ENCODE assay signal across 7 cellular contexts in genomic region chr2:101120124-101120996, GRCh38. TPM values are rescaled to one million over a fixed set of nuclear protein-coding genes. Genes with fewer than 3 reads are reported as not detected.
DNase-seq lines count a peak whose midpoint lies in the region; ATAC-seq, FAIRE-seq and TF ChIP-seq lines count a peak whose summit lies in the region.

No MANE protein-coding gene starts in this region.

- peak; percentile 65 for ATAC-seq in thoracic aorta (ENCODE audit: insufficient number of reproducible peaks, low FRiP score, low read depth)
- ATAC-seq in HG02798 (IDR thresholded peaks at IDR 0.05; ENCODE audit: poor library complexity, unreplicated experiment) = no peak
- no peak for ATAC-seq in GM19467 (IDR thresholded peaks at IDR 0.05; ENCODE audit: unreplicated experiment)

- no peak overlapping the region for H3K27ac Mint-ChIP-seq in astrocyte (ENCODE audit: unreplicated experiment)

- H3K9me1 ChIP-seq in keratinocyte (ENCODE audit: control insufficient read depth, extremely low read depth, insufficient read depth, low read length) = no peaks in the 10 kb centered on the region

- H3K27ac ChIP-seq in astrocyte (ENCODE audit: low read depth, low read length) = no peak overlapping the region
- peak overlapping the region; percentile 58 for H3K27ac ChIP-seq in keratinocyte (ENCODE audit: control insufficient read depth, insufficient read depth, low read length)
- peak overlapping the region; percentile 81 to 82 for H3K27ac ChIP-seq in thoracic aorta

- no peak overlapping the region for H3K4me3 Mint-ChIP-seq in astrocyte (ENCODE audit: unreplicated experiment)

- peak overlapping the region; percentile 8 for H3K4me2 ChIP-seq in astrocyte (ENCODE audit: low read length)
- H3K4me2 ChIP-seq in keratinocyte (ENCODE audit: control insufficient read depth, extremely low read depth, insufficient read depth, low read depth, low read length) = peak overlapping the region; percentile 58

- H3K9me3 ChIP-seq in astrocyte (ENCODE audit: insufficient read depth, low read depth, low read length) (no peaks in the 10 kb centered on the region), keratinocyte (ENCODE audit: control insufficient read depth, low read depth, low read length) (no peaks in the 10 kb centered on the region), thoracic aorta (no peaks in the 10 kb centered on the region)

- H3K4me3 ChIP-seq in LNCaP clone FGC (ENCODE audit: low read depth, low read length) (no peak overlapping the region), astrocyte (ENCODE audit: insufficient read depth, low read depth, low read length) (no peak overlapping the region), keratinocyte (ENCODE audit: control insufficient read depth in 2 of 3, extremely low read depth in 1 of 3, insufficient read depth in 2 of 3, low read depth in 1 of 3, low read length in 3 of 3) (peak overlapping the region in 1 of 3 experiments; percentile 11), thoracic aorta (no peak overlapping the region)

- peaks cover 16% of the 10 kb centered on the region for H3K4me1 Mint-ChIP-seq in astrocyte (ENCODE audit: low read depth, unreplicated experiment)

- peaks cover 2% of the 10 kb centered on the region for H3K36me3 Mint-ChIP-seq in astrocyte (ENCODE audit: low read depth, unreplicated experiment)

- TF ChIP-seq CTCF in LNCaP clone FGC (IDR thresholded peaks at IDR 0.05; ENCODE audit: control insufficient read depth, extremely low read depth, insufficient read depth) (no peak), astrocyte (IDR thresholded peaks at IDR 0.05; ENCODE audit: insufficient read depth, low read depth, low read length) (no peak), keratinocyte (optimal IDR thresholded peaks at IDR 0.05 in 1 of 3, IDR thresholded peaks at IDR 0.05 in 1 of 3, conservative IDR thresholded peaks at IDR 0.05 in 1 of 3; ENCODE audit: extremely low read depth in 1 of 3, insufficient read depth in 2 of 3, low read length in 3 of 3) (no peak), thoracic aorta (IDR thresholded peaks at IDR 0.05) (no peak)

- DNase-seq in LNCaP clone FGC (ENCODE audit: low read depth) = peak; percentile 95
- peak; percentile 12 for DNase-seq in astrocyte (ENCODE audit: low read depth)
- DNase-seq in keratinocyte (ENCODE audit: low read depth, low spot score) = peak; percentile 85
- peak; percentile 85 for DNase-seq in thoracic aorta (ENCODE audit: low spot score)
- no peak for DNase-seq in T-helper 9 cell

- H3K9ac ChIP-seq in astrocyte (ENCODE audit: low read length) (no peak overlapping the region), keratinocyte (ENCODE audit: control insufficient read depth, extremely low read depth, insufficient read depth, low read length) (peak overlapping the region; percentile 20)

- H3K27me3 ChIP-seq in astrocyte (ENCODE audit: insufficient read depth, low read length) = peaks cover 7% of the 10 kb centered on the region
- H3K27me3 ChIP-seq in keratinocyte (ENCODE audit: control insufficient read depth, extremely low read depth, insufficient read depth, low read length) = no peaks in the 10 kb centered on the region
- no peaks in the 10 kb centered on the region for H3K27me3 ChIP-seq in thoracic aorta (replicated peaks; ENCODE audit: insufficient read depth)

- H3K36me3 ChIP-seq in astrocyte (ENCODE audit: insufficient read depth, low read length) (no peaks in the 10 kb centered on the region), keratinocyte (ENCODE audit: control insufficient read depth in 2 of 2, extremely low read depth in 1 of 2, insufficient read depth in 2 of 2, low read length in 2 of 2) (peaks cover 0 to 2% of the 10 kb centered on the region in 2 experiments), thoracic aorta (no peaks in the 10 kb centered on the region)

- H4K20me1 ChIP-seq in astrocyte (ENCODE audit: insufficient read depth, low read length) (no peaks in the 10 kb centered on the region), keratinocyte (ENCODE audit: control insufficient read depth, extremely low read depth, insufficient read depth, low read length) (no peaks in the 10 kb centered on the region)

- dilution Hi-C loops in keratinocyte (cut with MboI; ENCODE audit: extremely low pct_ligation_motif_present, low sequenced_read_pairs) = no loop called here

- H3K79me2 ChIP-seq in astrocyte (ENCODE audit: insufficient read depth, low read length) (no peaks in the 10 kb centered on the region), keratinocyte (ENCODE audit: control insufficient read depth, insufficient read depth, low read length) (peaks cover 53% of the 10 kb centered on the region)

- FAIRE-seq in astrocyte (lab: Jason Lieb, UNC) (no peak), keratinocyte (lab: Jason Lieb, UNC) (peak; percentile 61)

- peaks cover 3% of the 10 kb centered on the region for H3K27me3 Mint-ChIP-seq in astrocyte (ENCODE audit: low read depth, unreplicated experiment)

- H3K9me3 Mint-ChIP-seq in astrocyte (ENCODE audit: unreplicated experiment) = no peaks in the 10 kb centered on the region

- no peak overlapping the region for H2AFZ ChIP-seq in astrocyte (ENCODE audit: low read depth, low read length)
- H2AFZ ChIP-seq in keratinocyte (ENCODE audit: control insufficient read depth, low read length) = no peak overlapping the region

- peaks cover 23% of the 10 kb centered on the region for H3K4me1 ChIP-seq in astrocyte (ENCODE audit: insufficient read depth, low read length)
- H3K4me1 ChIP-seq in keratinocyte (ENCODE audit: control insufficient read depth, extremely low read depth, insufficient read depth, low read length) = peaks cover 48% of the 10 kb centered on the region
- H3K4me1 ChIP-seq in thoracic aorta (ENCODE audit: control insufficient read depth in 1 of 2, low read depth in 2 of 2) = peaks cover 50 to 56% of the 10 kb centered on the region in 2 donors

RNA-seq across cellular contexts. Expression of gene TBC1D8, which starts 30.8 kb away (rescaled TPM):
- total RNA-seq in astrocyte (1.9 and 2.4 TPM in 2 replicates), thoracic aorta (10 to 100 TPM; 47.4 to 62.0 TPM)
- polyA plus RNA-seq in keratinocyte = 10.4 to 13.8 TPM (median 12.6 TPM) in 3 replicates
- 14.3 TPM for polyA plus RNA-seq in keratinocyte (2011; ENCODE audit: low read depth)
- 5.1 and 6.1 TPM in 2 replicates for polyA plus RNA-seq in keratinocyte (2011; cell fraction: cytosol; rRNA removed)
- polyA plus RNA-seq in keratinocyte (2011; cell fraction: nucleus; rRNA removed) = 46.9 and 56.0 TPM in 2 replicates
- polyA plus RNA-seq in keratinocyte (2012; ENCODE audit: low replicate concordance) = 7.2 and 16.5 TPM in 2 replicates
- polyA minus RNA-seq in keratinocyte = 13.5 to 33.2 TPM (median 21.9 TPM) in 3 replicates
- polyA minus RNA-seq in keratinocyte (2011; cell fraction: cytosol; rRNA and poly(A)+ RNA removed) = 5.2 TPM
- 15.9 and 22.5 TPM in 2 replicates for polyA minus RNA-seq in keratinocyte (2011; cell fraction: nucleus; rRNA and poly(A)+ RNA removed)

Comparison
In these comparisons a context has a peak if more than half of its experiments do, and no peak if none do; other contexts are left out.
1. RNA of gene TBC1D8, which starts 30.8 kb away (total RNA-seq): 47.4 to 62.0 TPM in thoracic aorta; 1.9 to 2.4 TPM in astrocyte; every median in the first group is over 10 times any median in the second.